ENCODE assay signal across 8 cellular contexts in the genomic region with DNA sequence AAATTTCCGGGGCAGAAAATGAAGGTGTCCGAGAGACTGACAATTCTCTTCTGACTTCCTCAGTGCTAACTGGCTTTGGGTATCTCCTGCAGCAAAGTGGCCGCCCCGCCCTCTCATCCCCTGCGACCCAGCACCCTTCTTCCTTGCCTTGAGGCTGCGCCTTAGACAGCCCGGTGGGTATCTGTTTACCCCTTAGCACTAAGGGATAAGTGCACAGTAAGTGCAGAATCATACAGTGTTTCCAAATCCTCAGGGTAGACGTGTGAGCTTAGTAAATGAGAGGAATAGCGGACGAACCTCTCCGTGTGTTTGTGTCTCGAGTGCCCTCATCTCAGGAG. TPM values are rescaled to one million over a fixed set of nuclear protein-coding genes. Genes with fewer than 3 reads are reported as not detected.
DNase-seq lines count a peak whose midpoint lies in the region; ATAC-seq and TF ChIP-seq lines count a peak whose summit lies in the region.

No MANE protein-coding gene starts in this region.

- DNase-seq in activated T-helper 1 cell treated with anti-CD3 and anti-CD28 coated beads, Interleukin-12 subunit alpha, Interleukin-12 subunit beta, Interleukin-2, Interleukin-4 antibody, amounts not matched to agents 30 ng/mL and 10 ng/mL and 1 ng/mL, durations not matched to agents 14 hours and 24 hours and 36 hours (ENCODE audit: low spot score) = no peak
- no peak for DNase-seq in stimulated activated naive B cell treated with anti-CD40 and anti-IgM and Interleukin-4, amounts not matched to agents 10 μg/mL and 1 μg/mL and 100 μg/mL, for 72 hours
- no peak for DNase-seq in stimulated activated CD4-positive, alpha-beta T cell treated with anti-CD3 and anti-CD28 coated beads, Interleukin-2, amount 100 ng/mL, for 48 hours
- DNase-seq in HEK293T (ENCODE audit: extremely low spot score) (no peak), GM10248 (ENCODE audit: extremely low spot score) (no peak)

- peak overlapping the region; percentile 97 for H3K4me3 Mint-ChIP-seq in activated T-helper 1 cell treated with anti-CD3 and anti-CD28 coated beads, Interleukin-12 subunit alpha, Interleukin-12 subunit beta, Interleukin-2, Interleukin-4 antibody, amounts not matched to agents 30 ng/mL and 10 ng/mL and 1 ng/mL, durations not matched to agents 14 hours and 24 hours and 36 hours
- H3K4me3 Mint-ChIP-seq in stimulated activated naive B cell treated with anti-CD40 and anti-IgM and Interleukin-4, amounts not matched to agents 10 μg/mL and 1 μg/mL and 100 μg/mL, for 72 hours = peak overlapping the region; percentile 93 to 98

- H3K36me3 ChIP-seq in iPS-15b (ENCODE audit: control insufficient read depth, insufficient read depth, low read length) = no peaks in the 10 kb centered on the region

- H3K36me3 Mint-ChIP-seq in activated T-helper 1 cell treated with anti-CD3 and anti-CD28 coated beads, Interleukin-12 subunit alpha, Interleukin-12 subunit beta, Interleukin-2, Interleukin-4 antibody, amounts not matched to agents 30 ng/mL and 10 ng/mL and 1 ng/mL, durations not matched to agents 14 hours and 24 hours and 36 hours (ENCODE audit: low read depth) = peaks cover 29% of the 10 kb centered on the region
- H3K36me3 Mint-ChIP-seq in stimulated activated naive B cell treated with anti-CD40 and anti-IgM and Interleukin-4, amounts not matched to agents 10 μg/mL and 1 μg/mL and 100 μg/mL, for 72 hours = peaks cover 16 to 22% of the 10 kb centered on the region in 2 donors

- CTCF ChIA-PET in HEK293T (lab: Yijun Ruan, JAX) (no interaction called here), GM10248 (lab: Yijun Ruan, JAX) (interaction anchor here (0.7 to 4.2 kb wide), 3 partner anchors 16 to 21 kb away, joined by 3 to 24 read pairs (median 3); no protein-coding TSS in a partner anchor)

- no peaks in the 10 kb centered on the region for H3K27me3 ChIP-seq in iPS-15b (ENCODE audit: control insufficient read depth, insufficient read depth, low read length)

- H3K9me3 Mint-ChIP-seq in activated T-helper 1 cell treated with anti-CD3 and anti-CD28 coated beads, Interleukin-12 subunit alpha, Interleukin-12 subunit beta, Interleukin-2, Interleukin-4 antibody, amounts not matched to agents 30 ng/mL and 10 ng/mL and 1 ng/mL, durations not matched to agents 14 hours and 24 hours and 36 hours = no peaks in the 10 kb centered on the region
- peaks cover 0 to 2% of the 10 kb centered on the region in 2 donors for H3K9me3 Mint-ChIP-seq in stimulated activated naive B cell treated with anti-CD40 and anti-IgM and Interleukin-4, amounts not matched to agents 10 μg/mL and 1 μg/mL and 100 μg/mL, for 72 hours

- ATAC-seq in GM18498 (IDR thresholded peaks at IDR 0.05; ENCODE audit: unreplicated experiment) (peak; percentile 60), HG02840 (IDR thresholded peaks at IDR 0.05; ENCODE audit: low FRiP score, unreplicated experiment) (peak; percentile 50)
- peak; percentile 66 to 71 for ATAC-seq in stimulated activated naive B cell treated with anti-CD40 and anti-IgM and Interleukin-4, amounts not matched to agents 10 μg/mL and 1 μg/mL and 100 μg/mL, for 72 hours (replicated peaks)

- H3K27ac Mint-ChIP-seq in activated T-helper 1 cell treated with anti-CD3 and anti-CD28 coated beads, Interleukin-12 subunit alpha, Interleukin-12 subunit beta, Interleukin-2, Interleukin-4 antibody, amounts not matched to agents 30 ng/mL and 10 ng/mL and 1 ng/mL, durations not matched to agents 14 hours and 24 hours and 36 hours = peak overlapping the region; percentile 93
- peak overlapping the region; percentile 97 for H3K27ac Mint-ChIP-seq in stimulated activated naive B cell treated with anti-CD40 and anti-IgM and Interleukin-4, amounts not matched to agents 10 μg/mL and 1 μg/mL and 100 μg/mL, for 72 hours

- H3K9ac ChIP-seq in iPS-15b (ENCODE audit: low read depth, low read length) = peak overlapping the region; percentile 66

- H3K27me3 Mint-ChIP-seq in activated T-helper 1 cell treated with anti-CD3 and anti-CD28 coated beads, Interleukin-12 subunit alpha, Interleukin-12 subunit beta, Interleukin-2, Interleukin-4 antibody, amounts not matched to agents 30 ng/mL and 10 ng/mL and 1 ng/mL, durations not matched to agents 14 hours and 24 hours and 36 hours (ENCODE audit: insufficient read depth) = peaks cover 4% of the 10 kb centered on the region
- H3K27me3 Mint-ChIP-seq in stimulated activated naive B cell treated with anti-CD40 and anti-IgM and Interleukin-4, amounts not matched to agents 10 μg/mL and 1 μg/mL and 100 μg/mL, for 72 hours = no peaks in the 10 kb centered on the region

- H3K4me1 Mint-ChIP-seq in activated T-helper 1 cell treated with anti-CD3 and anti-CD28 coated beads, Interleukin-12 subunit alpha, Interleukin-12 subunit beta, Interleukin-2, Interleukin-4 antibody, amounts not matched to agents 30 ng/mL and 10 ng/mL and 1 ng/mL, durations not matched to agents 14 hours and 24 hours and 36 hours (ENCODE audit: low read depth) = peaks cover 46% of the 10 kb centered on the region
- H3K4me1 Mint-ChIP-seq in stimulated activated naive B cell treated with anti-CD40 and anti-IgM and Interleukin-4, amounts not matched to agents 10 μg/mL and 1 μg/mL and 100 μg/mL, for 72 hours = peaks cover 17 to 45% of the 10 kb centered on the region in 2 donors

- H3K4me3 ChIP-seq in iPS-15b (ENCODE audit: low read depth, low read length) = peak overlapping the region; percentile 88

- intact Hi-C loops in activated T-helper 1 cell treated with anti-CD3 and anti-CD28 coated beads, Interleukin-12 subunit alpha, Interleukin-12 subunit beta, Interleukin-2, Interleukin-4 antibody, amounts not matched to agents 30 ng/mL and 10 ng/mL and 1 ng/mL, durations not matched to agents 14 hours and 24 hours and 36 hours (cut with micrococcal nuclease) = loop anchor here (1.0 to 2.0 kb wide), 3 partner anchors 18 to 1886 kb away; partner anchors contain the start of gene CTSC

- POLR2A ChIA-PET in HEK293T (lab: Yijun Ruan, JAX) = interaction anchor here (0.8 to 1.4 kb wide), 4 partner anchors 9 to 21 kb away, joined by 3 to 6 read pairs (median 4); no protein-coding TSS in a partner anchor
- POLR2A ChIA-PET in GM10248 (lab: Yijun Ruan, JAX) = no interaction called here

- TF ChIP-seq CTCF in GM10248 (IDR thresholded peaks at IDR 0.05; ENCODE audit: control extremely low read depth, extremely low read depth, low read depth, missing control alignments) = no peak

- peaks cover 12% of the 10 kb centered on the region for H3K4me1 ChIP-seq in iPS-15b (ENCODE audit: control insufficient read depth, insufficient read depth, low read length)

- no peaks in the 10 kb centered on the region for H3K9me3 ChIP-seq in iPS-15b (ENCODE audit: control insufficient read depth, insufficient read depth, low read length)

TF ChIP-seq in HEK293T, 16 proteins besides CTCF, POLR2A, EP300 and RAD21:
- TF ChIP-seq HDGF (IDR thresholded peaks at IDR 0.05; ENCODE audit: borderline replicate concordance) (no peak), ARNT (IDR thresholded peaks at IDR 0.05) (no peak), ELF4 (IDR thresholded peaks at IDR 0.05) (no peak), CTBP1 (IDR thresholded peaks at IDR 0.05; ENCODE audit: borderline replicate concordance) (no peak)

RNA-seq across cellular contexts. Expression of gene CHORDC1, which starts 0.4 kb away (rescaled TPM):
- 128 and 130 TPM in 2 replicates for total RNA-seq in activated T-helper 1 cell treated with anti-CD3 and anti-CD28 coated beads, Interleukin-12 subunit alpha, Interleukin-12 subunit beta, Interleukin-2, Interleukin-4 antibody, amounts not matched to agents 30 ng/mL and 10 ng/mL and 1 ng/mL, durations not matched to agents 14 hours and 24 hours and 36 hours
